In genomic region chr10:116742367-116743265, GRCh38 we compare ENCODE assay signal across 8 cellular contexts. TPM values are rescaled to one million over a fixed set of nuclear protein-coding genes. Genes with fewer than 3 reads are reported as not detected.
DNase-seq lines count a peak whose midpoint lies in the region; ATAC-seq and TF ChIP-seq lines count a peak whose summit lies in the region.

HSPA12A (minus strand) TSS chr10:116742566; CDS start chr10:116742469, 97 bp downstream.

- H3K9ac ChIP-seq in SK-N-SH = peak within 1 kb of the TSS; percentile 87

- peak within 1 kb of the TSS; percentile 85 for H2AFZ ChIP-seq in SK-N-SH (ENCODE audit: low read depth)

- no peaks in the 10 kb centered on the region for H3K27me3 ChIP-seq in SK-N-SH (ENCODE audit: insufficient read depth)
- no peaks in the 10 kb centered on the region for H3K27me3 ChIP-seq in ascending aorta
- H3K27me3 ChIP-seq in right cardiac atrium (ENCODE audit: control insufficient read depth, insufficient read depth) = no peaks in the 10 kb centered on the region

- peak within 1 kb of the TSS; percentile 63 to 72 for H3K27ac ChIP-seq in SK-N-SH (ENCODE audit: low read depth in 2 of 2, low read length in 1 of 2)
- H3K27ac ChIP-seq in ascending aorta = peak within 1 kb of the TSS; percentile 92 to 93
- H3K27ac ChIP-seq in right cardiac atrium (ENCODE audit: low read length) = peak within 1 kb of the TSS; percentile 88

- no peaks in the 10 kb centered on the region for H4K20me1 ChIP-seq in SK-N-SH (ENCODE audit: insufficient read depth)

- DNase-seq in COLO668 (lab: John Stamatoyannopoulos, UW; ENCODE audit: unreplicated experiment) (peak; percentile 51), SK-N-SH (peak; percentile 95), ascending aorta (ENCODE audit: low spot score in 2 of 2) (peak in 1 of 2 donors; percentile 94), right cardiac atrium (peak; percentile 85 to 92 (median 92)), pons (ENCODE audit: low spot score) (peak; percentile 64), NAMALWA (ENCODE audit: low spot score) (no peak)

- intact Hi-C loops in ascending aorta (cut with DNase I) (loop anchor here (1.0 to 10.0 kb wide), 5 partner anchors 34 to 1302 kb away; partner anchors contain the start of genes PDZD8 and RAB11FIP2), right cardiac atrium (cut with DNase I) (no loop called here)

- no peaks in the 10 kb centered on the region for H3K9me2 ChIP-seq in SK-N-SH

- CTCF ChIA-PET in SK-N-SH (lab: Yijun Ruan, JAX) = interaction anchor here (0.6 to 2.5 kb wide), 10 partner anchors 14 to 432 kb away, joined by 3 to 17 read pairs (median 4); no protein-coding TSS in a partner anchor

- TF ChIP-seq CTCF in SK-N-SH (IDR thresholded peaks at IDR 0.05) (no peak), ascending aorta (IDR thresholded peaks at IDR 0.05) (no peak)

- no peak for TF ChIP-seq RAD21 in SK-N-SH (IDR thresholded peaks at IDR 0.05; ENCODE audit: low read length)

- H3K4me1 ChIP-seq in SK-N-SH (ENCODE audit: control insufficient read depth in 1 of 2, insufficient read depth in 2 of 2, low read depth in 1 of 2, low read length in 1 of 2) (peaks cover 0 to 28% of the 10 kb centered on the region in 2 experiments; a peak in 1 of 4 replicates), ascending aorta (peaks cover 0 to 3% of the 10 kb centered on the region in 2 donors), right cardiac atrium (ENCODE audit: control insufficient read depth, insufficient read depth, low read length) (no peaks in the 10 kb centered on the region)

- 0% methylated on average over 10 of the region's 114 CpGs for WGBS in SK-N-SH (ENCODE audit: low lambda C conversion rate)
- under 1% methylated on average over 113 of the region's 114 CpGs for WGBS in right cardiac atrium

- H3K9me3 ChIP-seq in SK-N-SH (no peaks in the 10 kb centered on the region), ascending aorta (no peaks in the 10 kb centered on the region), right cardiac atrium (ENCODE audit: control insufficient read depth, low read length) (no peaks in the 10 kb centered on the region)

- H3K4me2 ChIP-seq in SK-N-SH = peak within 1 kb of the TSS; percentile 97

- H3K36me3 ChIP-seq in SK-N-SH (replicated peaks in 1 of 2; ENCODE audit: control insufficient read depth in 1 of 2, insufficient read depth in 2 of 2, low read length in 1 of 2) = no peaks in the 10 kb centered on the region
- H3K36me3 ChIP-seq in ascending aorta = no peaks in the 10 kb centered on the region

- no peaks in the 10 kb centered on the region for H3K79me2 ChIP-seq in SK-N-SH (ENCODE audit: insufficient read depth)

- peak within 1 kb of the TSS; percentile 70 to 74 for H3K4me3 ChIP-seq in SK-N-SH (ENCODE audit: low read depth in 2 of 2, low read length in 1 of 2)
- peak within 1 kb of the TSS; percentile 97 to 100 for H3K4me3 ChIP-seq in ascending aorta
- peak within 1 kb of the TSS; percentile 77 for H3K4me3 ChIP-seq in right cardiac atrium (ENCODE audit: low read length)

- ATAC-seq in GM19438 (IDR thresholded peaks at IDR 0.05; ENCODE audit: low read depth, unreplicated experiment) (peak; percentile 87), HG03460 (IDR thresholded peaks at IDR 0.05; ENCODE audit: unreplicated experiment) (peak; percentile 93), right cardiac atrium (peak; percentile 93 to 95)

- POLR2A ChIA-PET in SK-N-SH (lab: Yijun Ruan, JAX) = interaction anchor here (0.9 to 1.3 kb wide), 4 partner anchors 12 to 38 kb away, joined by 3 read pairs; no protein-coding TSS in a partner anchor

- H3F3A ChIP-seq in SK-N-SH (replicated peaks; ENCODE audit: insufficient read depth) = no peaks in the 10 kb centered on the region

- no peak for TF ChIP-seq EP300 in SK-N-SH (IDR thresholded peaks at IDR 0.05; ENCODE audit: borderline replicate concordance in 1 of 2, low read depth in 1 of 2, low read length in 1 of 2)

TF ChIP-seq in SK-N-SH, 30 proteins besides CTCF, POLR2A, EP300 and RAD21:
- TF ChIP-seq POLR2AphosphoS5 (IDR thresholded peaks at IDR 0.05; ENCODE audit: low read depth, low read length) = 0 out of 2 replicates have a peak, but pooled peaks have one; percentile 17
- TF ChIP-seq REST (IDR thresholded peaks at IDR 0.05; ENCODE audit: low read depth, low read length) = no peak
- peak; percentile 48; the same call in 1 of the 2 replicates for TF ChIP-seq MXI1 (IDR thresholded peaks at IDR 0.05; ENCODE audit: low read depth, low read length)
- TF ChIP-seq PBX3 (IDR thresholded peaks at IDR 0.05) = no peak
- no peak for TF ChIP-seq SMC3 (IDR thresholded peaks at IDR 0.05; ENCODE audit: low read depth, low read length)
- TF ChIP-seq FOXJ3 (CRISPR knock-in tag; IDR thresholded peaks at IDR 0.05) = no peak
- TF ChIP-seq RFX5 (IDR thresholded peaks at IDR 0.05; ENCODE audit: low read length) = no peak

RNA-seq across cellular contexts. Expression of gene HSPA12A, which starts in this region (rescaled TPM):
- polyA plus RNA-seq in SK-N-SH (2012; rRNA removed) (2.9 and 3.3 TPM in 2 replicates), right cardiac atrium (8.4 TPM)
- 2.3 and 2.7 TPM in 2 replicates for polyA plus RNA-seq in SK-N-SH (2012; cell fraction: cytosol; rRNA removed)
- polyA plus RNA-seq in SK-N-SH (2012; cell fraction: nucleus; rRNA removed) = 8.3 and 9.2 TPM in 2 replicates
- total RNA-seq in ascending aorta (5.5 TPM), right cardiac atrium (10 to 100 TPM; 13.1 to 21.9 (median 15.5) TPM)
